Comparison of ENCODE assay signal across 14 cellular contexts in genomic region chr4:1510931-1511330, GRCh38.
"Had no signal": no experiment of that assay in that cellular context is flagged by ENCODE, and none has a peak within 500 bp of the region (broad histone marks: within the 10 kb centered on the region; RNA-seq: fewer than 3 reads in every experiment).

No MANE protein-coding gene starts in this region.

- H3K27ac Mint-ChIP-seq: activated B cell treated with CpG ODN at 0.5 μM for 24 hours; activated CD4-positive, alpha-beta T cell treated with anti-CD3 and anti-CD28 coated beads for 36 hours; activated naive CD8-positive, alpha-beta T cell treated with anti-CD3 and anti-CD28 coated beads for 36 hours; activated T-helper 1 cell treated with anti-CD3 and anti-CD28 coated beads, Interleukin-12 subunit alpha, Interleukin-12 subunit beta, Interleukin-2, Interleukin-4 antibody, amounts not matched to agents 30 ng/mL and 10 ng/mL and 1 ng/mL, durations not matched to agents 14 hours and 24 hours and 36 hours; endodermal cell; mesothelial cell of epicardium; T-helper 1 cell treated with Interleukin-12 subunit alpha and Interleukin-12 subunit beta and Interleukin-4 antibody, amounts not matched to agents 30 μg/mL and 1 μg/mL, for 36 hours had no signal

- H3K4me1 Mint-ChIP-seq: activated B cell treated with CpG ODN at 0.5 μM for 24 hours; activated CD4-positive, alpha-beta T cell treated with anti-CD3 and anti-CD28 coated beads for 36 hours; activated naive CD8-positive, alpha-beta T cell treated with anti-CD3 and anti-CD28 coated beads for 36 hours; endodermal cell; mesothelial cell of epicardium had no signal

- H3K9me3 Mint-ChIP-seq: activated naive CD8-positive, alpha-beta T cell treated with anti-CD3 and anti-CD28 coated beads for 36 hours; activated T-helper 1 cell treated with anti-CD3 and anti-CD28 coated beads, Interleukin-12 subunit alpha, Interleukin-12 subunit beta, Interleukin-2, Interleukin-4 antibody, amounts not matched to agents 30 ng/mL and 10 ng/mL and 1 ng/mL, durations not matched to agents 14 hours and 24 hours and 36 hours; endodermal cell; mesothelial cell of epicardium; naive thymus-derived CD8-positive, alpha-beta T cell; T-helper 1 cell treated with Interleukin-12 subunit alpha and Interleukin-12 subunit beta and Interleukin-4 antibody, amounts not matched to agents 30 μg/mL and 1 μg/mL, for 36 hours had no signal

- H3K4me3 Mint-ChIP-seq: activated B cell treated with CpG ODN at 0.5 μM for 24 hours; activated CD4-positive, alpha-beta T cell treated with anti-CD3 and anti-CD28 coated beads for 36 hours; activated naive CD8-positive, alpha-beta T cell treated with anti-CD3 and anti-CD28 coated beads for 36 hours; activated T-helper 1 cell treated with anti-CD3 and anti-CD28 coated beads, Interleukin-12 subunit alpha, Interleukin-12 subunit beta, Interleukin-2, Interleukin-4 antibody, amounts not matched to agents 30 ng/mL and 10 ng/mL and 1 ng/mL, durations not matched to agents 14 hours and 24 hours and 36 hours; endodermal cell; mesothelial cell of epicardium; T-helper 1 cell treated with Interleukin-12 subunit alpha and Interleukin-12 subunit beta and Interleukin-4 antibody, amounts not matched to agents 30 μg/mL and 1 μg/mL, for 36 hours had no signal

- DNase-seq: activated B cell treated with CpG ODN at 0.5 μM for 24 hours; activated gamma-delta T cell; activated naive CD8-positive, alpha-beta T cell treated with anti-CD3 and anti-CD28 coated beads for 36 hours; esophagus squamous epithelium; islet precursor cell; mammary epithelial cell; stomach; transverse colon had no signal

- H3K36me3 Mint-ChIP-seq: activated naive CD8-positive, alpha-beta T cell treated with anti-CD3 and anti-CD28 coated beads for 36 hours; mesothelial cell of epicardium; naive thymus-derived CD8-positive, alpha-beta T cell had no signal
